In the genomic region with DNA sequence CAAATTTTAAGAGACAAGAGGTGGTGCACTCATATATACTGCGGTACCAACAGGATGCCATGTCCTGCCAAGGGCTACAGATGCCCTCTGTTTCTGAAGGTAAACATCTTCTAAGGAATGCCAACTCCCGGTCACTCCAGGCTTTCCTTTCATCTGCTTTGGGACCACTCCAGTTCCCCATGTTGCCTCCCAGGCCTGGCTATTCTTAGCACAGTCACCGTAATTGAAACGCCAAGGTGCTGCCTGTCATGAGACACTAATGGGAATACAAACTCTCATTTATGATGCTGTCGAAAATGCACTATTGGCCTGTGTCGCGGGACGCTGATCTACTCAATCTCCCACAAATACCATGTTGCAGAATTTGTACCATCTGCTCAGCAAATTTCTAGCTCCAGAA, we compare ENCODE assay signal across 14 cellular contexts.
"Had no signal": no experiment of that assay in that cellular context is flagged by ENCODE, and none has a peak within 500 bp of the region (broad histone marks: within the 10 kb centered on the region; RNA-seq: fewer than 3 reads in every experiment).

No MANE protein-coding gene starts in this region.

- H3K27ac ChIP-seq: ascending aorta, skin epidermis, vagina had no signal

- H3K27me3 ChIP-seq: ascending aorta, stomach, vagina had no signal

- H3K9me3 ChIP-seq: ascending aorta, stomach, vagina had no signal

- H3K4me3 ChIP-seq: ascending aorta, skin epidermis, stomach, vagina had no signal

- DNase-seq: activated CD4-positive, alpha-beta T cell treated with anti-CD3 and anti-CD28 coated beads for 36 hours; activated CD8-positive, alpha-beta memory T cell treated with anti-CD3 and anti-CD28 coated beads, Interleukin-2, amount 50 U/mL, for 4 hours; activated CD8-positive, alpha-beta T cell treated with anti-CD3 and anti-CD28 coated beads for 36 hours; activated gamma-delta T cell treated with Interleukin-2 at 50 U/mL for 16 hours; activated T-cell treated with anti-CD3 and anti-CD28 coated beads, Interleukin-2, amount 50 U/mL, for 72 hours; erythroblast; mesendoderm; stimulated activated CD4-positive, alpha-beta T cell treated with anti-CD3 and anti-CD28 coated beads, Interleukin-4, amount 100 ng/mL, for 4 hours; stomach; T-cell; WERI-Rb-1 had no signal

- ATAC-seq: activated CD4-positive, alpha-beta T cell treated with anti-CD3 and anti-CD28 coated beads for 36 hours; activated CD8-positive, alpha-beta T cell treated with anti-CD3 and anti-CD28 coated beads for 36 hours; activated T-cell treated with anti-CD3 and anti-CD28 coated beads, Interleukin-2, amount 50 U/mL, for 72 hours; T-cell had no signal
